26 cellular contexts compared by ENCODE assay signal in the genomic region with DNA sequence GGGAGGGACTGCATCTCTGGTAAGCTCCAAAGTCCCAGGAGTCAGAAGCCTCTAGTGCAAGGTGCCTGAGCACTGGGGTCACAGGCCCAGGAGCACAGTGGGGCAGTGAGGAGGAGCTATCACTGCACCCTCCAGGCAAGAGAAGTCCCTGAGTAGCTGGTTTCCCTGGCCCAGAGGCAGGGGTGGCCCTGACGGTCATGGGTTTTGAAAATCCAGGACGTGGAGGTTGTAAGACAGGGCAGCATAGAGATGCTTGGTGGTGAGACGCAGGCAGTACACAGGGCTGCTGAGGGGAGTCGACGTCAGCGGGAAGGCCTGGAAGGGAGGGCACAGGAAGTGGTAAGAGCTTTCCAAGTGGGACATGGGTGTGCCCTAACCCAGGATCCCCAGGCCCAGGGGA. TPM values are rescaled to one million over a fixed set of nuclear protein-coding genes. Genes with fewer than 3 reads are reported as not detected.
A peak's percentile ranks its signal among the peaks of the same experiment; 100 is the strongest.
DNase-seq lines count a peak whose midpoint lies in the region; ATAC-seq and TF ChIP-seq lines count a peak whose summit lies in the region.
"Had no signal": no experiment of that assay in that cellular context is flagged by ENCODE, and none has a peak within 500 bp of the region (broad histone marks: within the 10 kb centered on the region; RNA-seq: fewer than 3 reads in every experiment).

No MANE protein-coding gene starts in this region.

- DNase-seq in cardiac septum (ENCODE audit: low spot score) (peak; percentile 70), Right ventricle myocardium inferior (ENCODE audit: missing footprints) (no peak), HFFc6 (no peak), upper lobe of right lung (no peak), A172 (ENCODE audit: low spot score) (no peak)
- no peak for DNase-seq in activated naive CD8-positive, alpha-beta T cell treated with anti-CD3 and anti-CD28 coated beads, Interleukin-2, amount 50 U/mL, for 24 hours
- DNase-seq in stimulated activated effector memory CD8-positive, alpha-beta T cell treated with anti-CD3 and anti-CD28 coated beads, Interleukin-12 subunit alpha, Interleukin-12 subunit beta, amount 100 ng/mL, for 72 hours (ENCODE audit: low spot score in 2 of 2), result no peak
- DNase-seq: activated gamma-delta T cell treated with Interleukin-2 at 50 U/mL for 16 hours; activated T-cell treated with anti-CD3 and anti-CD28 coated beads for 4 hours; DMS153; GDM1; GOT3; mesendoderm; MM.1S; NCI-H1417 treated with DMSO at 0.1 percent for 48 hours; NCI-H2081 treated with DMSO at 0.1 percent for 48 hours; NCI-H345; NCI-H748 treated with DMSO at 0.1 percent for 48 hours; retina; stimulated activated CD4-positive, alpha-beta T cell treated with anti-CD3 and anti-CD28 coated beads, Interleukin-12 subunit alpha, Interleukin-12 subunit beta, amount 100 ng/mL, for 4 hours; stimulated activated CD4-positive, alpha-beta T cell treated with anti-CD3 and anti-CD28 coated beads, Interleukin-4, amount 100 ng/mL, for 4 hours; stomach had no signal

- H3K27me3 ChIP-seq in upper lobe of right lung, result no peaks in the 10 kb centered on the region
- H3K27me3 ChIP-seq: stomach, tibial nerve had no signal

- H3K9me3 ChIP-seq in upper lobe of right lung, result no peaks in the 10 kb centered on the region
- H3K9me3 ChIP-seq: stomach, tibial nerve had no signal

- H3K27me3 Mint-ChIP-seq in HFFc6 (ENCODE audit: insufficient read depth), result peaks cover 5% of the 10 kb centered on the region
- no peaks in the 10 kb centered on the region for H3K27me3 Mint-ChIP-seq in activated naive CD8-positive, alpha-beta T cell treated with anti-CD3 and anti-CD28 coated beads, Interleukin-2, amount 50 U/mL, for 24 hours

- no peak for ATAC-seq in Right ventricle myocardium inferior
- ATAC-seq in activated naive CD8-positive, alpha-beta T cell treated with anti-CD3 and anti-CD28 coated beads, Interleukin-2, amount 50 U/mL, for 24 hours, result no peak
- ATAC-seq in stimulated activated effector memory CD8-positive, alpha-beta T cell treated with anti-CD3 and anti-CD28 coated beads, Interleukin-12 subunit alpha, Interleukin-12 subunit beta, amount 100 ng/mL, for 72 hours, result no peak
- ATAC-seq in upper lobe of right lung, result no peak
- ATAC-seq in GM21423 (IDR thresholded peaks at IDR 0.05; ENCODE audit: unreplicated experiment), result no peak

- no peak overlapping the region for H3K27ac ChIP-seq in upper lobe of right lung
- H3K27ac ChIP-seq: C4-2B, stomach, tibial nerve had no signal

- no peaks in the 10 kb centered on the region for H3K9me3 Mint-ChIP-seq in HFFc6
- H3K9me3 Mint-ChIP-seq in activated naive CD8-positive, alpha-beta T cell treated with anti-CD3 and anti-CD28 coated beads, Interleukin-2, amount 50 U/mL, for 24 hours, result no peaks in the 10 kb centered on the region
- H3K9me3 Mint-ChIP-seq in stimulated activated effector memory CD8-positive, alpha-beta T cell treated with anti-CD3 and anti-CD28 coated beads, Interleukin-12 subunit alpha, Interleukin-12 subunit beta, amount 100 ng/mL, for 72 hours, result no peaks in the 10 kb centered on the region
- H3K9me3 Mint-ChIP-seq: T-helper 2 cell treated with Interferon-gamma antibody and Interleukin-4, amounts not matched to agents 5 μg/mL and 100 μg/mL, for 36 hours had no signal

- no peak overlapping the region for H3K4me3 ChIP-seq in upper lobe of right lung
- H3K4me3 ChIP-seq: stomach, tibial nerve had no signal

- peaks cover 22% of the 10 kb centered on the region for H3K4me1 Mint-ChIP-seq in HFFc6 (ENCODE audit: low read depth)
- no peaks in the 10 kb centered on the region for H3K4me1 Mint-ChIP-seq in activated naive CD8-positive, alpha-beta T cell treated with anti-CD3 and anti-CD28 coated beads, Interleukin-2, amount 50 U/mL, for 24 hours
- H3K4me1 Mint-ChIP-seq in stimulated activated effector memory CD8-positive, alpha-beta T cell treated with anti-CD3 and anti-CD28 coated beads, Interleukin-12 subunit alpha, Interleukin-12 subunit beta, amount 100 ng/mL, for 72 hours, result peaks cover 11% of the 10 kb centered on the region

- intact Hi-C loops in cardiac septum (cut with DNase I) (no loop called here), Right ventricle myocardium inferior (cut with DNase I) (no loop called here), upper lobe of right lung (cut with DNase I) (no loop called here)

- H3K27ac Mint-ChIP-seq in HFFc6, result peak overlapping the region; percentile 31; the same call in 1 of the 2 replicates
- peak overlapping the region; percentile 69 for H3K27ac Mint-ChIP-seq in activated naive CD8-positive, alpha-beta T cell treated with anti-CD3 and anti-CD28 coated beads, Interleukin-2, amount 50 U/mL, for 24 hours
- peak overlapping the region; percentile 92 for H3K27ac Mint-ChIP-seq in stimulated activated effector memory CD8-positive, alpha-beta T cell treated with anti-CD3 and anti-CD28 coated beads, Interleukin-12 subunit alpha, Interleukin-12 subunit beta, amount 100 ng/mL, for 72 hours

- H3K36me3 Mint-ChIP-seq in HFFc6 (ENCODE audit: low read depth), result peaks cover 13% of the 10 kb centered on the region; the same call in 1 of the 2 replicates
- H3K36me3 Mint-ChIP-seq in activated naive CD8-positive, alpha-beta T cell treated with anti-CD3 and anti-CD28 coated beads, Interleukin-2, amount 50 U/mL, for 24 hours (ENCODE audit: low read depth), result peaks cover 10% of the 10 kb centered on the region
- H3K36me3 Mint-ChIP-seq in stimulated activated effector memory CD8-positive, alpha-beta T cell treated with anti-CD3 and anti-CD28 coated beads, Interleukin-12 subunit alpha, Interleukin-12 subunit beta, amount 100 ng/mL, for 72 hours, result peaks cover 45% of the 10 kb centered on the region

- TF ChIP-seq CTCF in HFFc6 (IDR thresholded peaks at IDR 0.05) (no peak), upper lobe of right lung (IDR thresholded peaks at IDR 0.05) (no peak)

- peaks cover 60% of the 10 kb centered on the region for H3K36me3 ChIP-seq in upper lobe of right lung

- no peaks in the 10 kb centered on the region for H3K4me1 ChIP-seq in upper lobe of right lung
- H3K4me1 ChIP-seq: stomach had no signal

- H3K4me3 Mint-ChIP-seq in HFFc6, result no peak overlapping the region
- H3K4me3 Mint-ChIP-seq in activated naive CD8-positive, alpha-beta T cell treated with anti-CD3 and anti-CD28 coated beads, Interleukin-2, amount 50 U/mL, for 24 hours, result no peak overlapping the region
- H3K4me3 Mint-ChIP-seq in stimulated activated effector memory CD8-positive, alpha-beta T cell treated with anti-CD3 and anti-CD28 coated beads, Interleukin-12 subunit alpha, Interleukin-12 subunit beta, amount 100 ng/mL, for 72 hours, result no peak overlapping the region
- H3K4me3 Mint-ChIP-seq: T-helper 2 cell treated with Interferon-gamma antibody and Interleukin-4, amounts not matched to agents 5 μg/mL and 100 μg/mL, for 36 hours had no signal

RNA-seq across cellular contexts. Expression of a gene that starts 23.0 kb away (rescaled TPM):
- total RNA-seq in cardiac septum (17.5 TPM), Right ventricle myocardium inferior (21.5 TPM), upper lobe of right lung (7.2 TPM)
- total RNA-seq in HFFc6 (2021; fragmentation: NEBNext Ultra II Directional; extraction: Animal tissue kit (Norgen Biotek cat#: 25700)), result 10 to 100 TPM; 30.6 to 36.1 (median 32.5) TPM
- total RNA-seq in A172 (2014; rRNA removed; shearing (Covaris generic)), result 83.0 and 92.8 TPM in 2 replicates

RNA-seq across cellular contexts. Expression of a gene that starts 23.0 kb away (rescaled TPM):
- total RNA-seq in cardiac septum, result 18.8 TPM
- total RNA-seq in Right ventricle myocardium inferior, result 17.4 TPM
- total RNA-seq in HFFc6 (2021; fragmentation: NEBNext Ultra II Directional; extraction: Animal tissue kit (Norgen Biotek cat#: 25700)), result 10 to 100 TPM; 19.3 to 20.9 (median 19.7) TPM
- total RNA-seq in upper lobe of right lung, result 30.4 TPM
- total RNA-seq in A172 (2014; rRNA removed; shearing (Covaris generic)), result 11.6 and 18.4 TPM in 2 replicates

Comparison
In these comparisons a context has a peak if more than half of its experiments do, and no peak if none do; other contexts are left out.
1. H3K27ac Mint-ChIP-seq: peak in every context shown above with its lines; median percentile 92 in stimulated activated effector memory CD8-positive, alpha-beta T cell treated with anti-CD3 and anti-CD28 coated beads, Interleukin-12 subunit alpha, Interleukin-12 subunit beta, amount 100 ng/mL, for 72 hours; 69 in activated naive CD8-positive, alpha-beta T cell treated with anti-CD3 and anti-CD28 coated beads, Interleukin-2, amount 50 U/mL, for 24 hours; 31 in HFFc6.